20 cellular contexts compared by ENCODE assay signal in the genomic region with DNA sequence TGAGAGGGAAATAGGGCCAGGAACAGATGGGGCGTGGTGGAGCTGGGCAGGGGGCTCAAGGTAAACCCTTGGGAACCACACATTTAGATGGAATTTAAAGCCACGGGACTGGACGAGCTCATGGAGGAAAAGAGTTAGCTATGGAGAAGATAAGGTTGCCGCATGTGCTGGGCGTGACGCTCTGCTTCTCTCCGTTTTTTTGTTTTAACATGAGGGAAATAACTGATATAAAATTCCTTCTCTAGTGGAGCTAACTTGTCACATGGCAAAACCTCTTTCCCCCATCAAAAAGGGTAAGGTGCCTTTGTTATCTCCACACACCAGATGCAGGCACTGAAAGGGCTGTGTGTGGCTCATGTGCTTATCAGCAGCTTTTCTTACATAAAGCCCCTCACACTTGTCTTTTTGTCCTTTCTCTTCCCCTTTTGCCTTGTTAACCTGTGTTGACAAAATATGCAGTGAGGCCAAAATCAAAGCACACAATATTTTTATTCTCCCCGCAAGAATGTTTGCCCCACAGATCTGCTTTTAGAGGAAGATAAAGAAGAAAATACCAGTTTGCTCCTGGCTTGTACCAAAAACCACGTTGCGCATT.
"Had no signal": no experiment of that assay in that cellular context is flagged by ENCODE, and none has a peak within 500 bp of the region (broad histone marks: within the 10 kb centered on the region; RNA-seq: fewer than 3 reads in every experiment).

No MANE protein-coding gene starts in this region.

- H3K36me3 Mint-ChIP-seq: memory B cell had no signal

- H3K27ac Mint-ChIP-seq: activated CD8-positive, alpha-beta T cell treated with anti-CD3 and anti-CD28 coated beads, Interleukin-2, amount 10 ng/mL, durations not matched to agents 7 days and 5 days; activated naive CD4-positive, alpha-beta T cell treated with anti-CD3 and anti-CD28 coated beads, Interleukin-2, amount 50 U/mL, for 72 hours; activated T-helper 1 cell treated with anti-CD3 and anti-CD28 coated beads, Interleukin-12 subunit alpha, Interleukin-12 subunit beta, Interleukin-2, Interleukin-4 antibody, amounts not matched to agents 30 ng/mL and 10 ng/mL and 1 ng/mL, durations not matched to agents 14 hours and 24 hours and 36 hours; memory B cell; natural killer cell treated with Interleukin-12 subunit alpha and Interleukin-12 subunit beta and Interleukin-15 and Interleukin-18, amount 100 ng/mL, for 72 hours; T-helper 1 cell treated with Interleukin-12 subunit alpha and Interleukin-12 subunit beta and Interleukin-4 antibody, amounts not matched to agents 30 μg/mL and 1 μg/mL, for 36 hours had no signal

- H3K4me1 Mint-ChIP-seq: memory B cell had no signal

- DNase-seq: activated CD4-positive, alpha-beta T cell treated with anti-CD3 and anti-CD28 coated beads, Interleukin-2, amount 50 U/mL, for 1 hour; activated CD4-positive, CD25-positive, alpha-beta regulatory T cell treated with anti-CD3 and anti-CD28 coated beads, Interleukin-2, amount 50 U/mL, for 72 hours; activated CD8-positive, alpha-beta T cell treated with anti-CD3 and anti-CD28 coated beads, Interleukin-2, amount 10 ng/mL, durations not matched to agents 7 days and 5 days; activated gamma-delta T cell; central memory CD4-positive, alpha-beta T cell; effector CD8-positive, alpha-beta T cell; foreskin melanocyte; glutamatergic neuron; hippocampal formation; islet precursor cell; left cardiac atrium; right cardiac atrium; stimulated activated CD4-positive, alpha-beta T cell treated with anti-CD3 and anti-CD28 coated beads, Interleukin-4, amount 100 ng/mL, for 24 hours; stimulated activated naive CD4-positive, alpha-beta T cell treated with Interleukin-2 at 50 U/mL for 16 hours; upper lobe of left lung had no signal

- H3K27me3 Mint-ChIP-seq: natural killer cell treated with Interleukin-12 subunit alpha and Interleukin-12 subunit beta and Interleukin-15 and Interleukin-18, amount 100 ng/mL, for 72 hours had no signal

- H3K4me3 Mint-ChIP-seq: activated CD8-positive, alpha-beta T cell treated with anti-CD3 and anti-CD28 coated beads, Interleukin-2, amount 10 ng/mL, durations not matched to agents 7 days and 5 days; activated T-helper 1 cell treated with anti-CD3 and anti-CD28 coated beads, Interleukin-12 subunit alpha, Interleukin-12 subunit beta, Interleukin-2, Interleukin-4 antibody, amounts not matched to agents 30 ng/mL and 10 ng/mL and 1 ng/mL, durations not matched to agents 14 hours and 24 hours and 36 hours; memory B cell; natural killer cell treated with Interleukin-12 subunit alpha and Interleukin-12 subunit beta and Interleukin-15 and Interleukin-18, amount 100 ng/mL, for 72 hours; T-helper 1 cell treated with Interleukin-12 subunit alpha and Interleukin-12 subunit beta and Interleukin-4 antibody, amounts not matched to agents 30 μg/mL and 1 μg/mL, for 36 hours had no signal
